1 cellular context compared by ENCODE assay signal in the genomic region with DNA sequence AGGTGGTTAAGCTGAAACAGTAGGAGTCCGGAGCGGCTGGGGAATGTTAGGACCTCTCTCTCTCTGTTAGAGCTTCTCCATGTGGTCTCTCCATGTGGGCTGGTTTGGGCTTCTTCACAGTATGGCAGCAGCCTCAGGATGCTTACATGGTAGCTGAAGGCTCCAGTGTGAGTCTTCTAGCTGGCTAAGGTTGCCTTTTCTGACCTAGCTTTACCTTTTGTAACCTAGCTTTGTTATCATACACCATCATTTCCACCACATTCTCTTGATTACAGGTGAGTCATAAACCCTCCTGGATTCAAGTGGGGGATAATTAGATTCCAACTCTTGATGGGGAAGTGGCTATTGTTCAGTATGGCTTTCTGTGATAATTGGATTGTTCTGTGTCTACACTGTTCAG.
TF ChIP-seq lines count a peak whose summit lies in the region.

No MANE protein-coding gene starts in this region.

TF ChIP-seq in WTC11, 78 proteins besides CTCF, POLR2A, EP300 and RAD21 (continued from another document):
- TF ChIP-seq NFATC4 (CRISPR knock-in tag; IDR thresholded peaks at IDR 0.05) (no peak), ZNF263 (CRISPR knock-in tag; IDR thresholded peaks at IDR 0.05; ENCODE audit: low read depth) (no peak)
